ENCODE assay signal across 13 cellular contexts in the genomic region with DNA sequence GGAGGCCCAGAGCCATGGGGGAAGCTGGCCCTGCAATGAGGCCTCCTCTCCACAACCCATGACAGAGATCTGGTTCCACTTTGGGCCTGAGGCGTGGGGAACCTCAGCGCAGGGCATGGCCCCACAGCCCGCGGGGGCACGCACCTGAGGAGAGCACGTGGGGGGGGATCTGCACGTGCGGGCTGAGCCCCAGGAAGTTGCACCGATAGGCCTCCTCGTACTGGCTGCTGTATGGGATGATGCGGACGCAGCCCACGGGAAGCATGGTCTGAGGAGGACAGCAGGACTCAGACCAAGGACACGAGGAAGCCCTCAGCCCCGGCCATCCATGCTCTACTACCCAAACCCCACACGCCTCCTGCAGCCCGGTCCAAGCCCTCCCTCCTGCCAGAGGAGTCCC.
"Had no signal": no experiment of that assay in that cellular context is flagged by ENCODE, and none has a peak within 500 bp of the region (broad histone marks: within the 10 kb centered on the region; RNA-seq: fewer than 3 reads in every experiment).

No MANE protein-coding gene starts in this region.

- H3K4me3 ChIP-seq: dorsolateral prefrontal cortex, hepatocyte, right atrium auricular region, tibial nerve had no signal

- H3K27ac ChIP-seq: hepatocyte, right atrium auricular region, tibial nerve had no signal

- H3K4me1 ChIP-seq: right atrium auricular region, tibial nerve had no signal

- H3K27me3 ChIP-seq: dorsolateral prefrontal cortex, hepatocyte, right atrium auricular region, tibial nerve had no signal

- DNase-seq: cortex of kidney; effector CD8-positive, alpha-beta T cell; foreskin melanocyte; head of caudate nucleus; mesendoderm; naive B cell; small intestine; stimulated activated CD4-positive, alpha-beta T cell treated with anti-CD3 and anti-CD28 coated beads, Interleukin-12 subunit alpha, Interleukin-12 subunit beta, amount 100 ng/mL, for 4 hours; stimulated activated naive CD4-positive, alpha-beta T cell treated with Interleukin-2 at 50 U/mL for 16 hours had no signal

- H3K4me2 ChIP-seq: hepatocyte had no signal

- H2AFZ ChIP-seq: hepatocyte had no signal

- H3K9me3 ChIP-seq: right atrium auricular region, tibial nerve had no signal

- H3K79me2 ChIP-seq: hepatocyte had no signal
